ENCODE assay signal across 28 cellular contexts in the genomic region with DNA sequence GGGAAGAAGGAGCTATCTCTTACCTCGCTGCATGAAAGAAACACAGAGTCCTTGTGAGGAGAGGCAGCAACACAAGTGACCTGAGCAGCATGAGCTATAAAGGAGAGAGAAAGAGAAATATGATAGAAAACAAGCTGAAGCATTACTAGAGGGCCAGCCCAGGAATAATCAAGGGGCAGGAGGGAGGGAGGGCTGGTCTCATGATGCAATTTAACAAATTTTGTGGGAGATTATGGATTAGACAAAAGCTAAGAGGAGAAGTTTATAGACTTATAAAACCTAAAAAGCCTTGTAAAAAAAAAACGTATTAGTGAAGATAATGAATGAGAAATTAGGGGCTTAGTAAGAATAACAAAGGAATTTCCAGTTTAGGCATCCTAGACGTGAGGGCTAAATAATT. TPM values are rescaled to one million over a fixed set of nuclear protein-coding genes. Genes with fewer than 3 reads are reported as not detected.
DNase-seq lines count a peak whose midpoint lies in the region; ATAC-seq and TF ChIP-seq lines count a peak whose summit lies in the region.
"Had no signal": no experiment of that assay in that cellular context is flagged by ENCODE, and none has a peak within 500 bp of the region (broad histone marks: within the 10 kb centered on the region; RNA-seq: fewer than 3 reads in every experiment).

No MANE protein-coding gene starts in this region.

- no peak for DNase-seq in activated naive CD4-positive, alpha-beta T cell treated with anti-CD3 and anti-CD28 coated beads, Interleukin-2, amount 50 U/mL, for 16 hours
- DNase-seq in T-helper 17 cell (no peak), NCI-H2107 (lab: John Stamatoyannopoulos, UW) (no peak), NCI-H446 treated with DMSO at 0.1 percent for 48 hours (lab: John Stamatoyannopoulos, UW) (no peak)
- DNase-seq: activated CD4-positive, alpha-beta T cell treated with anti-CD3 and anti-CD28 coated beads for 1 hour; activated T-cell treated with anti-CD3 and anti-CD28 coated beads, Interleukin-2, amount 50 U/mL, for 1 hour; BE2C; caudate nucleus; COR-L47; cortex of kidney; effector memory CD4-positive, alpha-beta T cell; Karpas-422; left colon; NCI-H1436; NCI-H345; right cardiac atrium; Right ventricle myocardium superior; stomach had no signal

- no peaks in the 10 kb centered on the region for H3K9me3 ChIP-seq in T-helper 17 cell (ENCODE audit: control insufficient read depth, low read length, poor library complexity, severe bottlenecking)
- H3K9me3 ChIP-seq: BE2C, stomach had no signal

- H3K4me3 Mint-ChIP-seq in activated naive CD4-positive, alpha-beta T cell treated with anti-CD3 and anti-CD28 coated beads, Interleukin-2, amount 50 U/mL, for 24 hours: no peak overlapping the region
- H3K4me3 Mint-ChIP-seq in T-helper 17 cell (no peak overlapping the region), brain (peak overlapping the region in 1 of 5 experiments; percentile 57)
- H3K4me3 Mint-ChIP-seq in stimulated activated memory B cell treated with anti-CD40 and anti-IgM and Interleukin-4, amounts not matched to agents 10 μg/mL and 1 μg/mL and 100 μg/mL, for 72 hours: no peak overlapping the region
- H3K4me3 Mint-ChIP-seq: T-helper 2 cell treated with Interferon-gamma antibody and Interleukin-4, amounts not matched to agents 5 μg/mL and 100 μg/mL, for 36 hours had no signal

- peaks cover 40% of the 10 kb centered on the region for H3K36me3 Mint-ChIP-seq in activated naive CD4-positive, alpha-beta T cell treated with anti-CD3 and anti-CD28 coated beads, Interleukin-2, amount 50 U/mL, for 24 hours
- H3K36me3 Mint-ChIP-seq in T-helper 17 cell (ENCODE audit: low read depth): peaks cover 11% of the 10 kb centered on the region
- H3K36me3 Mint-ChIP-seq in brain: peaks cover 43% of the 10 kb centered on the region
- H3K36me3 Mint-ChIP-seq in stimulated activated memory B cell treated with anti-CD40 and anti-IgM and Interleukin-4, amounts not matched to agents 10 μg/mL and 1 μg/mL and 100 μg/mL, for 72 hours: peaks cover 60% of the 10 kb centered on the region

- no peak for TF ChIP-seq CTCF in brain (conservative IDR thresholded peaks at IDR 0.05)

- peaks cover 74% of the 10 kb centered on the region for H3K4me1 Mint-ChIP-seq in activated naive CD4-positive, alpha-beta T cell treated with anti-CD3 and anti-CD28 coated beads, Interleukin-2, amount 50 U/mL, for 24 hours
- H3K4me1 Mint-ChIP-seq in T-helper 17 cell: peaks cover 41% of the 10 kb centered on the region
- H3K4me1 Mint-ChIP-seq in brain: peaks cover 27% of the 10 kb centered on the region
- H3K4me1 Mint-ChIP-seq in stimulated activated memory B cell treated with anti-CD40 and anti-IgM and Interleukin-4, amounts not matched to agents 10 μg/mL and 1 μg/mL and 100 μg/mL, for 72 hours: peaks cover 48% of the 10 kb centered on the region

- H3K27me3 Mint-ChIP-seq in activated naive CD4-positive, alpha-beta T cell treated with anti-CD3 and anti-CD28 coated beads, Interleukin-2, amount 50 U/mL, for 24 hours: no peaks in the 10 kb centered on the region
- H3K27me3 Mint-ChIP-seq in T-helper 17 cell (no peaks in the 10 kb centered on the region), brain (no peaks in the 10 kb centered on the region)
- no peaks in the 10 kb centered on the region for H3K27me3 Mint-ChIP-seq in stimulated activated memory B cell treated with anti-CD40 and anti-IgM and Interleukin-4, amounts not matched to agents 10 μg/mL and 1 μg/mL and 100 μg/mL, for 72 hours

- peak overlapping the region; percentile 66 for H3K27ac Mint-ChIP-seq in activated naive CD4-positive, alpha-beta T cell treated with anti-CD3 and anti-CD28 coated beads, Interleukin-2, amount 50 U/mL, for 24 hours
- H3K27ac Mint-ChIP-seq in T-helper 17 cell (peak overlapping the region; percentile 83), brain (peak overlapping the region in 3 of 5 experiments; percentile 20 to 32 (median 24))
- peak overlapping the region; percentile 9 for H3K27ac Mint-ChIP-seq in stimulated activated memory B cell treated with anti-CD40 and anti-IgM and Interleukin-4, amounts not matched to agents 10 μg/mL and 1 μg/mL and 100 μg/mL, for 72 hours
- H3K27ac Mint-ChIP-seq: T-helper 2 cell treated with Interferon-gamma antibody and Interleukin-4, amounts not matched to agents 5 μg/mL and 100 μg/mL, for 36 hours had no signal

- ATAC-seq in T-helper 17 cell (no peak), SK-N-SH treated with all-trans-retinoic acid at 6 μM for 48 hours (no peak)
- no peak for ATAC-seq in stimulated activated memory B cell treated with anti-CD40 and anti-IgM and Interleukin-4, amounts not matched to agents 10 μg/mL and 1 μg/mL and 100 μg/mL, for 72 hours
- ATAC-seq: HepG2, left colon, right cardiac atrium had no signal

- no peaks in the 10 kb centered on the region for H3K9me3 Mint-ChIP-seq in activated naive CD4-positive, alpha-beta T cell treated with anti-CD3 and anti-CD28 coated beads, Interleukin-2, amount 50 U/mL, for 24 hours
- no peaks in the 10 kb centered on the region for H3K9me3 Mint-ChIP-seq in brain
- no peaks in the 10 kb centered on the region for H3K9me3 Mint-ChIP-seq in stimulated activated memory B cell treated with anti-CD40 and anti-IgM and Interleukin-4, amounts not matched to agents 10 μg/mL and 1 μg/mL and 100 μg/mL, for 72 hours
- H3K9me3 Mint-ChIP-seq: T-helper 2 cell treated with Interferon-gamma antibody and Interleukin-4, amounts not matched to agents 5 μg/mL and 100 μg/mL, for 36 hours had no signal

TF ChIP-seq in SK-N-SH treated with all-trans-retinoic acid at 6 μM for 48 hours, 23 proteins besides CTCF, POLR2A, EP300 and RAD21 (continues in another document):
- TF ChIP-seq, protein P1, sequence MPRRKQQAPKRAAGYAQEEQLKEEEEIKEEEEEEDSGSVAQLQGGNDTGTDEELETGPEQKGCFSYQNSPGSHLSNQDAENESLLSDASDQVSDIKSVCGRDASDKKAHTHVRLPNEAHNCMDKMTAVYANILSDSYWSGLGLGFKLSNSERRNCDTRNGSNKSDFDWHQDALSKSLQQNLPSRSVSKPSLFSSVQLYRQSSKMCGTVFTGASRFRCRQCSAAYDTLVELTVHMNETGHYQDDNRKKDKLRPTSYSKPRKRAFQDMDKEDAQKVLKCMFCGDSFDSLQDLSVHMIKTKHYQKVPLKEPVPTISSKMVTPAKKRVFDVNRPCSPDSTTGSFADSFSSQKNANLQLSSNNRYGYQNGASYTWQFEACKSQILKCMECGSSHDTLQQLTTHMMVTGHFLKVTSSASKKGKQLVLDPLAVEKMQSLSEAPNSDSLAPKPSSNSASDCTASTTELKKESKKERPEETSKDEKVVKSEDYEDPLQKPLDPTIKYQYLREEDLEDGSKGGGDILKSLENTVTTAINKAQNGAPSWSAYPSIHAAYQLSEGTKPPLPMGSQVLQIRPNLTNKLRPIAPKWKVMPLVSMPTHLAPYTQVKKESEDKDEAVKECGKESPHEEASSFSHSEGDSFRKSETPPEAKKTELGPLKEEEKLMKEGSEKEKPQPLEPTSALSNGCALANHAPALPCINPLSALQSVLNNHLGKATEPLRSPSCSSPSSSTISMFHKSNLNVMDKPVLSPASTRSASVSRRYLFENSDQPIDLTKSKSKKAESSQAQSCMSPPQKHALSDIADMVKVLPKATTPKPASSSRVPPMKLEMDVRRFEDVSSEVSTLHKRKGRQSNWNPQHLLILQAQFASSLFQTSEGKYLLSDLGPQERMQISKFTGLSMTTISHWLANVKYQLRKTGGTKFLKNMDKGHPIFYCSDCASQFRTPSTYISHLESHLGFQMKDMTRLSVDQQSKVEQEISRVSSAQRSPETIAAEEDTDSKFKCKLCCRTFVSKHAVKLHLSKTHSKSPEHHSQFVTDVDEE (CRISPR knock-in tag; IDR thresholded peaks at IDR 0.05): no peak
- TF ChIP-seq, protein P2, sequence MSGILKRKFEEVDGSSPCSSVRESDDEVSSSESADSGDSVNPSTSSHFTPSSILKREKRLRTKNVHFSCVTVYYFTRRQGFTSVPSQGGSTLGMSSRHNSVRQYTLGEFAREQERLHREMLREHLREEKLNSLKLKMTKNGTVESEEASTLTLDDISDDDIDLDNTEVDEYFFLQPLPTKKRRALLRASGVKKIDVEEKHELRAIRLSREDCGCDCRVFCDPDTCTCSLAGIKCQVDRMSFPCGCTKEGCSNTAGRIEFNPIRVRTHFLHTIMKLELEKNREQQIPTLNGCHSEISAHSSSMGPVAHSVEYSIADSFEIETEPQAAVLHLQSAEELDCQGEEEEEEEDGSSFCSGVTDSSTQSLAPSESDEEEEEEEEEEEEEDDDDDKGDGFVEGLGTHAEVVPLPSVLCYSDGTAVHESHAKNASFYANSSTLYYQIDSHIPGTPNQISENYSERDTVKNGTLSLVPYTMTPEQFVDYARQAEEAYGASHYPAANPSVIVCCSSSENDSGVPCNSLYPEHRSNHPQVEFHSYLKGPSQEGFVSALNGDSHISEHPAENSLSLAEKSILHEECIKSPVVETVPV (CRISPR knock-in tag; IDR thresholded peaks at IDR 0.05): no peak
- TF ChIP-seq ZNF565 (CRISPR knock-in tag; conservative IDR thresholded peaks at IDR 0.05; ENCODE audit: low read depth) (no peak), TOX (CRISPR knock-in tag; IDR thresholded peaks at IDR 0.05; ENCODE audit: borderline replicate concordance) (no peak), OSR1 (CRISPR knock-in tag; IDR thresholded peaks at IDR 0.05) (no peak), ZNF70 (CRISPR knock-in tag; IDR thresholded peaks at IDR 0.05) (no peak), ZFP3 (CRISPR knock-in tag; IDR thresholded peaks at IDR 0.05) (no peak), ZC3H10 (CRISPR knock-in tag; IDR thresholded peaks at IDR 0.05) (no peak)
- TF ChIP-seq, protein P3, sequence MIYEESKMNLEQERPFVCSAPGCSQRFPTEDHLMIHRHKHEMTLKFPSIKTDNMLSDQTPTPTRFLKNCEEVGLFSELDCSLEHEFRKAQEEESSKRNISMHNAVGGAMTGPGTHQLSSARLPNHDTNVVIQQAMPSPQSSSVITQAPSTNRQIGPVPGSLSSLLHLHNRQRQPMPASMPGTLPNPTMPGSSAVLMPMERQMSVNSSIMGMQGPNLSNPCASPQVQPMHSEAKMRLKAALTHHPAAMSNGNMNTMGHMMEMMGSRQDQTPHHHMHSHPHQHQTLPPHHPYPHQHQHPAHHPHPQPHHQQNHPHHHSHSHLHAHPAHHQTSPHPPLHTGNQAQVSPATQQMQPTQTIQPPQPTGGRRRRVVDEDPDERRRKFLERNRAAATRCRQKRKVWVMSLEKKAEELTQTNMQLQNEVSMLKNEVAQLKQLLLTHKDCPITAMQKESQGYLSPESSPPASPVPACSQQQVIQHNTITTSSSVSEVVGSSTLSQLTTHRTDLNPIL (CRISPR knock-in tag; IDR thresholded peaks at IDR 0.05; ENCODE audit: low read depth): no peak

RNA-seq across cellular contexts. Expression of a gene that starts 5.0 kb away (rescaled TPM):
- total RNA-seq in T-helper 17 cell: 10 to 100 TPM; 17.6 to 19.5 TPM
- 24.3 TPM for polyA plus RNA-seq in brain (ENCODE audit: insufficient read depth, low read depth, low replicate concordance)

RNA-seq across cellular contexts. Expression of a gene that starts 5.2 kb away (rescaled TPM):
- total RNA-seq in T-helper 17 cell: 100 to 1,000 TPM in 1 of 2 donors, 10 to 100 TPM in 1; 86.1 to 101 TPM
- polyA plus RNA-seq in brain (ENCODE audit: insufficient read depth, low read depth, low replicate concordance): 271 TPM

RNA-seq across cellular contexts. Expression of a gene that starts 16.5 kb away (rescaled TPM):
- total RNA-seq in T-helper 17 cell: 1 to 10 TPM; 7.5 to 10.0 TPM
- polyA plus RNA-seq in brain (ENCODE audit: insufficient read depth, low read depth, low replicate concordance): 0.32 TPM
- total RNA-seq: G401 had no signal

RNA-seq across cellular contexts. Expression of a gene that starts 29.8 kb away (rescaled TPM):
- total RNA-seq in T-helper 17 cell: 10 to 100 TPM; 31.3 to 50.8 TPM
- 3.3 TPM for polyA plus RNA-seq in brain (ENCODE audit: insufficient read depth, low read depth, low replicate concordance)
- total RNA-seq: smooth muscle cell had no signal

RNA-seq across cellular contexts. Expression of a gene that starts 59.4 kb away (rescaled TPM):
- total RNA-seq in T-helper 17 cell: not detected
- polyA plus RNA-seq in brain (ENCODE audit: insufficient read depth, low read depth, low replicate concordance): 4.2 TPM
- total RNA-seq: activated CD8-positive, alpha-beta memory T cell treated with anti-CD3 and anti-CD28 coated beads for 36 hours; G401; HepG2; lung microvascular endothelial cell; smooth muscle cell had no signal
- polyA plus RNA-seq: HepG2, smooth muscle cell had no signal

Comparison
In these comparisons a context has a peak if more than half of its experiments do, and no peak if none do; other contexts are left out.
1. H3K27ac Mint-ChIP-seq: peak in every context shown above with its lines; median percentile 83 in T-helper 17 cell; 66 in activated naive CD4-positive, alpha-beta T cell treated with anti-CD3 and anti-CD28 coated beads, Interleukin-2, amount 50 U/mL, for 24 hours; 24 in brain; 9 in stimulated activated memory B cell treated with anti-CD40 and anti-IgM and Interleukin-4, amounts not matched to agents 10 μg/mL and 1 μg/mL and 100 μg/mL, for 72 hours.